ENCODE assay signal across 17 cellular contexts in the genomic region with DNA sequence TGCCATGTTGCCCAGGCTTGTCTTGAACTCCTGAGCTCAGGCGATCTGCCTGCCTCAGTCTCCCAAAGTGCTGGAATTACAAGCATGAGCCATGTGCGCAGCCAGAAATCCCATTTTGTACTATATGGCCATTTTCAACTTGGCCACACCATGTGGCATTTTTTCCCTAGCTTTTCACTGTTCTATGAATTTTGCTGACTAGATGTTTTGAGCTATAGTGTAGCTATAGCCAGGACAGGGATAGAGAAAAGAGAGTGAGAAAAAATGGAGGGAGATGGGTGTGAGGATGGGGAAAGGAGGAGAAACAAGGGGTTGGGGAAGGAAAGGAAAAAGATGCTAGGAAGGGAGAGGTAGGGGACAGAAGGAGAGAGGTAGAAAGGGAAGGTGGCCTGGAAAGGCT. TPM values are rescaled to one million over a fixed set of nuclear protein-coding genes. Genes with fewer than 3 reads are reported as not detected.
A peak's percentile ranks its signal among the peaks of the same experiment; 100 is the strongest.
DNase-seq lines count a peak whose midpoint lies in the region; ATAC-seq, FAIRE-seq and TF ChIP-seq lines count a peak whose summit lies in the region.
"Had no signal": no experiment of that assay in that cellular context is flagged by ENCODE, and none has a peak within 500 bp of the region (broad histone marks: within the 10 kb centered on the region; RNA-seq: fewer than 3 reads in every experiment).

No MANE protein-coding gene starts in this region.

- H3K9ac ChIP-seq in K562 (ENCODE audit: insufficient read depth in 1 of 2, low read depth in 2 of 2, low read length in 2 of 2), result no peak overlapping the region
- H3K9ac ChIP-seq: BLaER1 treated with 17β-estradiol and CSF1 and Interleukin-3, amounts not matched to agents 10 nM and 100 nM had no signal

- no peak for TF ChIP-seq CTCF in HEK293 (tag by site-specific recombination; IDR thresholded peaks at IDR 0.05)
- TF ChIP-seq CTCF in K562 (IDR thresholded peaks at IDR 0.05 in 2 of 3, conservative IDR thresholded peaks at IDR 0.05 in 1 of 3; ENCODE audit: insufficient read depth in 2 of 3, low read depth in 1 of 3, low read length in 3 of 3), result no peak

- TF ChIP-seq RAD21 in K562 (CRISPR knock-in tag; conservative IDR thresholded peaks at IDR 0.05 in 1 of 2, IDR thresholded peaks at IDR 0.05 in 1 of 2), result no peak

- TF ChIP-seq EP300 in K562 (IDR thresholded peaks at IDR 0.05; ENCODE audit: low read length), result no peak

- BruUV-seq in K562 (replicated peaks; lab: Mats Ljungman, UMichigan), result no TSS peak

- no peak overlapping the region for H3K4me2 ChIP-seq in K562 (ENCODE audit: insufficient read depth, low read length)
- H3K4me2 ChIP-seq: BLaER1 treated with 17β-estradiol and CSF1 and Interleukin-3, amounts not matched to agents 10 nM and 100 nM had no signal

- WGBS in K562 (ENCODE audit: insufficient coverage, low coverage, missing lambda C conversion rate), result 97% methylated on average over 2 of the region's 2 CpGs

- peaks cover 0 to 9% (median 2%) of the 10 kb centered on the region in 4 donors for H3K4me1 Mint-ChIP-seq in CD4-positive, CD25-positive, alpha-beta regulatory T cell
- H3K4me1 Mint-ChIP-seq in stimulated activated effector memory CD8-positive, alpha-beta T cell treated with anti-CD3 and anti-CD28 coated beads, Interleukin-12 subunit alpha, Interleukin-12 subunit beta, amount 100 ng/mL, for 72 hours, result peaks cover 11% of the 10 kb centered on the region

- peaks cover 45% of the 10 kb centered on the region for H3K36me3 ChIP-seq in CD4-positive, CD25-positive, alpha-beta regulatory T cell (ENCODE audit: control insufficient read depth, insufficient read depth, low read length)
- H3K36me3 ChIP-seq in HEK293 (ENCODE audit: control insufficient read depth in 2 of 2, insufficient read depth in 1 of 2, low read length in 2 of 2) (peaks cover 16 to 57% of the 10 kb centered on the region in 2 experiments), K562 (ENCODE audit: control insufficient read depth, insufficient read depth, low read length) (peaks cover 63% of the 10 kb centered on the region; the same call in 2 of the 3 replicates)

- FAIRE-seq in K562 (lab: Jason Lieb, UNC), result no peak
- FAIRE-seq: H54 had no signal

- no peak overlapping the region for H2AFZ ChIP-seq in K562 (ENCODE audit: low read depth, low read length)

- in situ Hi-C loops in K562 (cut with MboI), result no loop called here

- H3K9me1 ChIP-seq in K562 (ENCODE audit: control insufficient read depth, insufficient read depth, low read length), result no peaks in the 10 kb centered on the region

- ATAC-seq in CD4-positive, CD25-positive, alpha-beta regulatory T cell (ENCODE audit: low read depth in 2 of 2), result no peak
- ATAC-seq in K562 (no peak), HG02852 (IDR thresholded peaks at IDR 0.05; ENCODE audit: unreplicated experiment) (no peak), GM21737 (IDR thresholded peaks at IDR 0.05; ENCODE audit: unreplicated experiment) (no peak)
- no peak for ATAC-seq in stimulated activated effector memory CD8-positive, alpha-beta T cell treated with anti-CD3 and anti-CD28 coated beads, Interleukin-12 subunit alpha, Interleukin-12 subunit beta, amount 100 ng/mL, for 72 hours

- no peaks in the 10 kb centered on the region for H4K20me1 ChIP-seq in K562 (replicated peaks; ENCODE audit: control insufficient read depth, insufficient read depth, low read length)

- no peaks in the 10 kb centered on the region for H3K27me3 Mint-ChIP-seq in CD4-positive, CD25-positive, alpha-beta regulatory T cell

- POLR2A ChIA-PET in HEK293 (lab: Yijun Ruan, JAX) (no interaction called here), K562 (lab: Yijun Ruan, JAX) (interaction anchor here (0.6 to 1.2 kb wide), 3 partner anchors 18 to 294 kb away, joined by 3 read pairs; no protein-coding TSS in a partner anchor)

- H3K79me2 ChIP-seq in K562 (ENCODE audit: control insufficient read depth, insufficient read depth, low read length), result no peaks in the 10 kb centered on the region

- H3K36me3 Mint-ChIP-seq in CD4-positive, CD25-positive, alpha-beta regulatory T cell, result peaks cover 54% of the 10 kb centered on the region
- peaks cover 71% of the 10 kb centered on the region for H3K36me3 Mint-ChIP-seq in stimulated activated effector memory CD8-positive, alpha-beta T cell treated with anti-CD3 and anti-CD28 coated beads, Interleukin-12 subunit alpha, Interleukin-12 subunit beta, amount 100 ng/mL, for 72 hours

- H3K4me3 Mint-ChIP-seq in CD4-positive, CD25-positive, alpha-beta regulatory T cell, result no peak overlapping the region
- no peak overlapping the region for H3K4me3 Mint-ChIP-seq in stimulated activated effector memory CD8-positive, alpha-beta T cell treated with anti-CD3 and anti-CD28 coated beads, Interleukin-12 subunit alpha, Interleukin-12 subunit beta, amount 100 ng/mL, for 72 hours

- no peak for DNase-seq in CD4-positive, CD25-positive, alpha-beta regulatory T cell
- no peak for DNase-seq in K562 (ENCODE audit: extremely low read depth in 1 of 4, low spot score in 3 of 4)
- DNase-seq in stimulated activated effector memory CD8-positive, alpha-beta T cell treated with anti-CD3 and anti-CD28 coated beads, Interleukin-12 subunit alpha, Interleukin-12 subunit beta, amount 100 ng/mL, for 72 hours (ENCODE audit: low spot score in 2 of 2), result no peak
- no peak for DNase-seq in activated CD4-positive, alpha-beta T cell treated with anti-CD3 and anti-CD28 coated beads, Interleukin-2, amount 50 U/mL, for 4 hours
- DNase-seq: Caco-2, MV-4-11, NCI-H146, NCI-H2107, NCI-H345, NCI-H526 treated with DMSO at 0.1 percent for 48 hours, OCI-M1, RPMI8226 had no signal

- H3K9me3 Mint-ChIP-seq in CD4-positive, CD25-positive, alpha-beta regulatory T cell, result peaks cover 0 to 2% (median 0%) of the 10 kb centered on the region in 7 donors
- no peaks in the 10 kb centered on the region for H3K9me3 Mint-ChIP-seq in stimulated activated effector memory CD8-positive, alpha-beta T cell treated with anti-CD3 and anti-CD28 coated beads, Interleukin-12 subunit alpha, Interleukin-12 subunit beta, amount 100 ng/mL, for 72 hours

- H3K4me1 ChIP-seq in CD4-positive, CD25-positive, alpha-beta regulatory T cell (ENCODE audit: control insufficient read depth, insufficient read depth, low read length, poor library complexity, severe bottlenecking), result no peaks in the 10 kb centered on the region
- H3K4me1 ChIP-seq in HEK293 (ENCODE audit: control insufficient read depth, insufficient read depth, low read length), result no peaks in the 10 kb centered on the region
- H3K4me1 ChIP-seq in K562 (replicated peaks in 1 of 2; ENCODE audit: control insufficient read depth in 2 of 2, insufficient read depth in 2 of 2, low read length in 2 of 2), result no peaks in the 10 kb centered on the region
- H3K4me1 ChIP-seq: BLaER1 treated with 17β-estradiol and CSF1 and Interleukin-3, amounts not matched to agents 10 nM and 100 nM; Caco-2 had no signal

- no peak; the same call in 1 of the 2 replicates for TF ChIP-seq POLR2A in K562 (conservative IDR thresholded peaks at IDR 0.05)

- peak overlapping the region; percentile 12 to 79 (median 66) for H3K27ac Mint-ChIP-seq in CD4-positive, CD25-positive, alpha-beta regulatory T cell
- peak overlapping the region; percentile 27 for H3K27ac Mint-ChIP-seq in stimulated activated effector memory CD8-positive, alpha-beta T cell treated with anti-CD3 and anti-CD28 coated beads, Interleukin-12 subunit alpha, Interleukin-12 subunit beta, amount 100 ng/mL, for 72 hours

- no peaks in the 10 kb centered on the region for H3K9me3 ChIP-seq in CD4-positive, CD25-positive, alpha-beta regulatory T cell (ENCODE audit: control insufficient read depth in 2 of 2, low read length in 2 of 2)
- H3K9me3 ChIP-seq in HEK293 (ENCODE audit: control insufficient read depth, insufficient read depth, low read depth, low read length), result no peaks in the 10 kb centered on the region
- H3K9me3 ChIP-seq in K562 (replicated peaks; ENCODE audit: control insufficient read depth, insufficient read depth, low read depth, low read length), result 0 out of 2 replicates have a peak, but pooled peaks cover 2% of the 10 kb centered on the region
- H3K9me3 ChIP-seq: Caco-2 had no signal

- CTCF ChIA-PET in HEK293 (lab: Yijun Ruan, JAX) (interaction anchor here (0.6 to 0.7 kb wide), 4 partner anchors 9 to 318 kb away, joined by 3 to 5 read pairs (median 4); no protein-coding TSS in a partner anchor), K562 (lab: Yijun Ruan, JAX; ENCODE audit: low intra/inter-chr PET ratio) (no interaction called here)

- H3K27me3 ChIP-seq in CD4-positive, CD25-positive, alpha-beta regulatory T cell (ENCODE audit: control insufficient read depth, insufficient read depth, low read length), result no peaks in the 10 kb centered on the region
- H3K27me3 ChIP-seq in K562 (ENCODE audit: control insufficient read depth in 2 of 2, insufficient read depth in 2 of 2, low read length in 2 of 2), result no peaks in the 10 kb centered on the region
- H3K27me3 ChIP-seq: BLaER1 treated with 17β-estradiol and CSF1 and Interleukin-3, amounts not matched to agents 10 nM and 100 nM had no signal

- H3K27ac ChIP-seq in CD4-positive, CD25-positive, alpha-beta regulatory T cell (ENCODE audit: insufficient read depth, low read length, poor library complexity, severe bottlenecking), result no peak overlapping the region
- H3K27ac ChIP-seq in HEK293 (ENCODE audit: extremely low read depth, low read depth, low read length) (no peak overlapping the region), K562 (ENCODE audit: extremely low read depth, low read depth, low read length) (no peak overlapping the region)
- H3K27ac ChIP-seq: BLaER1 treated with 17β-estradiol and CSF1 and Interleukin-3, amounts not matched to agents 10 nM and 100 nM had no signal

- intact Hi-C loops in K562 (cut with micrococcal nuclease), result no loop called here

- H3K4me3 ChIP-seq in CD4-positive, CD25-positive, alpha-beta regulatory T cell (ENCODE audit: low read depth, low read length), result no peak overlapping the region
- H3K4me3 ChIP-seq in HEK293 (ENCODE audit: low read depth, low read length) (no peak overlapping the region), K562 (no peak overlapping the region)
- H3K4me3 ChIP-seq: BLaER1 treated with 17β-estradiol and CSF1 and Interleukin-3, amounts not matched to agents 10 nM and 100 nM had no signal

RNA-seq across cellular contexts. Expression of a gene that starts 46.4 kb away (rescaled TPM):
- total RNA-seq in CD4-positive, CD25-positive, alpha-beta regulatory T cell, result 39.0 TPM
- 10 to 100 TPM in 3 of 4 donors, 1 to 10 TPM in 1; 9.6 to 13.1 (median 11.1) TPM for polyA plus RNA-seq in CD4-positive, CD25-positive, alpha-beta regulatory T cell
- 87.5 and 343 TPM in 2 replicates for total RNA-seq in K562 (2011; cell fraction: chromatin; rRNA removed; ENCODE audit: low replicate concordance)
- 30.5 and 36.2 TPM in 2 replicates for total RNA-seq in K562 (2011; cell fraction: nucleolus; rRNA removed)
- 57.3 and 63.4 TPM in 2 replicates for total RNA-seq in K562 (2011; cell fraction: nucleoplasm; rRNA removed)
- 22.9 and 23.8 TPM in 2 replicates for total RNA-seq in K562 (2014; rRNA removed)
- total RNA-seq in K562 (2014; rRNA removed; fragmentation: Illumina TruSeq; extraction: Trizol), result 40.3 and 48.6 TPM in 2 replicates
- 35.2 and 37.2 TPM in 2 replicates for total RNA-seq in K562 (2015; rRNA removed; fragmentation: Illumina TruSeq; extraction: Trizol)
- 32.3 and 33.9 TPM in 2 replicates for total RNA-seq in K562 (2021)
- polyA plus RNA-seq in K562 (2011; rRNA removed), result 36.9 and 37.0 TPM in 2 replicates
- 5.8 and 10.7 TPM in 2 replicates for polyA plus RNA-seq in K562 (2011; cell fraction: cytosol; rRNA removed)
- 33.7 and 57.8 TPM in 2 replicates for polyA plus RNA-seq in K562 (2011; cell fraction: nucleus; rRNA removed)
- 14.0 and 28.4 TPM in 2 replicates for polyA plus RNA-seq in K562 (2012)
- 22.5 and 30.6 TPM in 2 replicates for polyA plus RNA-seq in K562 (2014; fragmentation: Illumina TruSeq; extraction: Trizol)
- polyA plus RNA-seq in K562 (2014; fragmentation: Nextera tagmentation; extraction: Ambion mirVana), result 1 to 10 TPM; 8.3 to 8.6 TPM
- polyA plus RNA-seq in K562 (2014; rRNA removed), result 17.6 and 20.3 TPM in 2 replicates
- 97.6 and 133 TPM in 2 replicates for polyA minus RNA-seq in K562 (2011; rRNA and poly(A)+ RNA removed)
- polyA minus RNA-seq in K562 (2011; cell fraction: cytosol; rRNA and poly(A)+ RNA removed), result 26.8 and 32.4 TPM in 2 replicates
- 96.9 and 165 TPM in 2 replicates for polyA minus RNA-seq in K562 (2011; cell fraction: nucleus; rRNA and poly(A)+ RNA removed)
